ENCODE assay signal across 19 cellular contexts in genomic region chr7:6465862-6466261, GRCh38.
"Had no signal": no experiment of that assay in that cellular context is flagged by ENCODE, and none has a peak within 500 bp of the region (broad histone marks: within the 10 kb centered on the region; RNA-seq: fewer than 3 reads in every experiment).

No MANE protein-coding gene starts in this region.

- H3K4me3 Mint-ChIP-seq: naive thymus-derived CD8-positive, alpha-beta T cell; stimulated activated naive B cell treated with anti-CD40 and anti-IgM and Interleukin-4, amounts not matched to agents 10 μg/mL and 1 μg/mL and 100 μg/mL, for 72 hours had no signal

- H3K27me3 ChIP-seq: esophagus muscularis mucosa, gastrocnemius medialis, heart right ventricle, neutrophil, right atrium auricular region, sigmoid colon had no signal

- H3K27ac Mint-ChIP-seq: stimulated activated naive B cell treated with anti-CD40 and anti-IgM and Interleukin-4, amounts not matched to agents 10 μg/mL and 1 μg/mL and 100 μg/mL, for 72 hours had no signal

- H3K9me3 ChIP-seq: esophagus muscularis mucosa, gastrocnemius medialis, heart right ventricle, mucosa of descending colon, neutrophil, right atrium auricular region, sigmoid colon had no signal

- H3K27me3 Mint-ChIP-seq: naive thymus-derived CD8-positive, alpha-beta T cell; stimulated activated naive B cell treated with anti-CD40 and anti-IgM and Interleukin-4, amounts not matched to agents 10 μg/mL and 1 μg/mL and 100 μg/mL, for 72 hours had no signal

- H3K4me3 ChIP-seq: coronary artery, esophagus muscularis mucosa, gastrocnemius medialis, heart right ventricle, mucosa of descending colon, right atrium auricular region, sigmoid colon, skin epidermis had no signal

- DNase-seq: effector CD8-positive, alpha-beta T cell; gastrocnemius medialis; heart right ventricle; hypothalamus; kidney glomerular epithelial cell; mucosa of descending colon; naive thymus-derived CD8-positive, alpha-beta T cell; posterior cingulate gyrus; sigmoid colon; stimulated activated CD4-positive, alpha-beta T cell treated with anti-CD3 and anti-CD28 coated beads, Interleukin-2, amount 100 ng/mL, for 24 hours; stimulated activated CD4-positive, alpha-beta T cell treated with anti-CD3 and anti-CD28 coated beads, Interleukin-4, amount 100 ng/mL, for 4 hours; stimulated activated naive B cell treated with anti-CD40 and anti-IgM and Interleukin-4, amounts not matched to agents 10 μg/mL and 1 μg/mL and 100 μg/mL, for 72 hours; trophoblast cell had no signal

- H3K9me3 Mint-ChIP-seq: naive thymus-derived CD8-positive, alpha-beta T cell had no signal

- H3K27ac ChIP-seq: coronary artery, epithelial cell of prostate, esophagus muscularis mucosa, gastrocnemius medialis, heart right ventricle, neutrophil, right atrium auricular region, sigmoid colon, skin epidermis had no signal

- H3K4me1 ChIP-seq: esophagus muscularis mucosa, gastrocnemius medialis, heart right ventricle, right atrium auricular region, sigmoid colon had no signal

- H3K4me1 Mint-ChIP-seq: naive thymus-derived CD8-positive, alpha-beta T cell had no signal

- ATAC-seq: gastrocnemius medialis; mucosa of descending colon; naive thymus-derived CD8-positive, alpha-beta T cell; stimulated activated naive B cell treated with anti-CD40 and anti-IgM and Interleukin-4, amounts not matched to agents 10 μg/mL and 1 μg/mL and 100 μg/mL, for 72 hours had no signal
